ENCODE assay signal across 25 cellular contexts in genomic region chr7:82823073-82823472, GRCh38.
"Had no signal": no experiment of that assay in that cellular context is flagged by ENCODE, and none has a peak within 500 bp of the region (broad histone marks: within the 10 kb centered on the region; RNA-seq: fewer than 3 reads in every experiment).

No MANE protein-coding gene starts in this region.

- H3K27me3 ChIP-seq: dorsolateral prefrontal cortex, esophagus squamous epithelium, gastrocnemius medialis, heart right ventricle, left lung had no signal

- H3K4me1 ChIP-seq: esophagus squamous epithelium, gastrocnemius medialis, heart right ventricle, left lung, lower lobe of right lung had no signal

- H3K27ac ChIP-seq: coronary artery, dorsolateral prefrontal cortex, epithelial cell of prostate, esophagus squamous epithelium, gastrocnemius medialis, heart right ventricle, left lung, lower lobe of right lung had no signal

- DNase-seq: dorsolateral prefrontal cortex; effector CD4-positive, alpha-beta T cell; effector memory CD4-positive, alpha-beta T cell; erythroblast; esophagus squamous epithelium; foreskin fibroblast; foreskin melanocyte; gastrocnemius medialis; glutamatergic neuron; head of caudate nucleus; heart right ventricle; hippocampal formation; left cardiac atrium; left lung; left ventricle myocardium superior; lower lobe of right lung; mesenchymal stem cell; mucosa of descending colon; naive B cell had no signal

- H3K9me3 ChIP-seq: esophagus squamous epithelium, gastrocnemius medialis, heart right ventricle, left lung, lower lobe of right lung, mucosa of descending colon had no signal

- H3K36me3 ChIP-seq: esophagus squamous epithelium, gastrocnemius medialis, heart right ventricle, left lung, lower lobe of right lung had no signal

- ATAC-seq: esophagus mucosa, gastrocnemius medialis, heart right ventricle, left cardiac atrium, left lung, left ventricle myocardium superior, lower lobe of right lung, mucosa of descending colon had no signal

- H3K4me3 ChIP-seq: coronary artery, dorsolateral prefrontal cortex, esophagus squamous epithelium, gastrocnemius medialis, heart right ventricle, left lung, lower lobe of right lung, mucosa of descending colon had no signal

- FAIRE-seq: colon, islet of Langerhans, keratinocyte had no signal
